In genomic region chr17:7307686-7308624, GRCh38 we compare ENCODE assay signal across 8 cellular contexts. TPM values are rescaled to one million over a fixed set of nuclear protein-coding genes. Genes with fewer than 3 reads are reported as not detected.
A peak's percentile ranks its signal among the peaks of the same experiment; 100 is the strongest.
DNase-seq lines count a peak whose midpoint lies in the region; ATAC-seq, FAIRE-seq and TF ChIP-seq lines count a peak whose summit lies in the region.

No MANE protein-coding gene starts in this region.

- H3K27ac ChIP-seq in BLaER1 treated with 17β-estradiol and CSF1 and Interleukin-3, amounts not matched to agents 10 nM and 100 nM: peak overlapping the region; percentile 93 to 99 (median 97)
- peak overlapping the region; percentile 96 to 98 for H3K27ac ChIP-seq in small intestine (ENCODE audit: low read depth in 1 of 2, low read length in 1 of 2)

- peak overlapping the region; percentile 90 to 98 (median 95) for H3K4me3 Mint-ChIP-seq in brain

- DNase-seq in T-helper 1 cell: peak; percentile 38 to 67 (median 53)
- DNase-seq in iPS-NIHi7 (ENCODE audit: extremely low spot score): peak; percentile 45
- peak; percentile 40 for DNase-seq in small intestine
- no peak for DNase-seq in NCI-H774 (lab: John Stamatoyannopoulos, UW)
- DNase-seq in MV-4-11 (lab: John Stamatoyannopoulos, UW): no peak

- H3K27me3 ChIP-seq in BLaER1 treated with 17β-estradiol and CSF1 and Interleukin-3, amounts not matched to agents 10 nM and 100 nM: no peaks in the 10 kb centered on the region
- no peaks in the 10 kb centered on the region for H3K27me3 ChIP-seq in small intestine (ENCODE audit: control insufficient read depth in 2 of 2, insufficient read depth in 2 of 2, low read length in 2 of 2)

- FAIRE-seq in small intestine (lab: Jason Lieb, UNC): no peak

- H3K4me2 ChIP-seq in BLaER1 treated with 17β-estradiol and CSF1 and Interleukin-3, amounts not matched to agents 10 nM and 100 nM: peak overlapping the region; percentile 81 to 99 (median 94)

- peak overlapping the region; percentile 94 to 100 (median 98) for H3K9ac ChIP-seq in BLaER1 treated with 17β-estradiol and CSF1 and Interleukin-3, amounts not matched to agents 10 nM and 100 nM

- H3K36me3 ChIP-seq in BLaER1 treated with 17β-estradiol and CSF1 and Interleukin-3, amounts not matched to agents 10 nM and 100 nM: peaks cover 37 to 45% (median 39%) of the 10 kb centered on the region in 11 experiments
- H3K36me3 ChIP-seq in small intestine (ENCODE audit: control insufficient read depth in 2 of 2, insufficient read depth in 2 of 2, low read length in 2 of 2): peaks cover 0 to 18% of the 10 kb centered on the region in 2 donors

- H3K9me3 Mint-ChIP-seq in brain: peaks cover 0 to 3% (median 0%) of the 10 kb centered on the region in 5 experiments

- peaks cover 40% of the 10 kb centered on the region for H3K36me3 Mint-ChIP-seq in brain

- H3K27me3 Mint-ChIP-seq in brain: peaks cover 8% of the 10 kb centered on the region

- H3K4me1 Mint-ChIP-seq in brain: peaks cover 38% of the 10 kb centered on the region

- H3K4me1 ChIP-seq in BLaER1 treated with 17β-estradiol and CSF1 and Interleukin-3, amounts not matched to agents 10 nM and 100 nM: peaks cover 40 to 51% (median 46%) of the 10 kb centered on the region in 10 experiments
- peaks cover 2 to 6% of the 10 kb centered on the region in 2 donors for H3K4me1 ChIP-seq in small intestine (ENCODE audit: control insufficient read depth in 2 of 2, insufficient read depth in 1 of 2, low read depth in 1 of 2, low read length in 1 of 2)

- H3K4me3 ChIP-seq in BLaER1 treated with 17β-estradiol and CSF1 and Interleukin-3, amounts not matched to agents 10 nM and 100 nM: peak overlapping the region; percentile 87 to 100 (median 93)
- peak overlapping the region; percentile 95 to 99 for H3K4me3 ChIP-seq in small intestine (ENCODE audit: low read depth in 1 of 2, low read length in 2 of 2)

- 0 to 1% (median 0%) methylated on average over 36 to 104 of the region's 104 CpGs for WGBS in small intestine, 3 donors

- H3K27ac Mint-ChIP-seq in brain: peak overlapping the region; percentile 97 to 100 (median 98)

- peaks cover 47 to 53% (median 49%) of the 10 kb centered on the region in 11 experiments for H4K20me1 ChIP-seq in BLaER1 treated with 17β-estradiol and CSF1 and Interleukin-3, amounts not matched to agents 10 nM and 100 nM

- H3K9me3 ChIP-seq in BLaER1 treated with 17β-estradiol and CSF1 and Interleukin-3, amounts not matched to agents 10 nM and 100 nM (replicated peaks in 1 of 11): no peaks in the 10 kb centered on the region; a peak in 1 of 22 replicates
- H3K9me3 ChIP-seq in small intestine (ENCODE audit: control insufficient read depth, low read depth): no peaks in the 10 kb centered on the region

- TF ChIP-seq CTCF in brain (conservative IDR thresholded peaks at IDR 0.05): no peak

- ATAC-seq in HG02588 (IDR thresholded peaks at IDR 0.05; ENCODE audit: unreplicated experiment): peak; percentile 4

RNA-seq across cellular contexts. Expression of gene EIF5A, which starts 0.5 kb away (rescaled TPM):
- polyA plus RNA-seq in brain (ENCODE audit: insufficient read depth, low read depth, low replicate concordance) (562 TPM), small intestine (100 to 1,000 TPM; 338 to 606 (median 342) TPM)

RNA-seq across cellular contexts. Expression of gene GPS2, which starts 7.2 kb away (rescaled TPM):
- polyA plus RNA-seq in brain (ENCODE audit: insufficient read depth, low read depth, low replicate concordance) (128 TPM), small intestine (100 to 1,000 TPM in 2 of 3 donors, 10 to 100 TPM in 1; 62.5 to 152 (median 110) TPM)

RNA-seq across cellular contexts. Expression of gene YBX2, which starts 13.5 kb away (rescaled TPM):
- polyA plus RNA-seq in brain (ENCODE audit: insufficient read depth, low read depth, low replicate concordance): 41.4 TPM
- 10 to 100 TPM in 2 of 3 donors, 1 to 10 TPM in 1; 4.9 to 49.6 (median 17.3) TPM for polyA plus RNA-seq in small intestine

RNA-seq across cellular contexts. Expression of gene NEURL4, which starts 21.2 kb away (rescaled TPM):
- polyA plus RNA-seq in brain (ENCODE audit: insufficient read depth, low read depth, low replicate concordance) (25.3 TPM), small intestine (10 to 100 TPM; 14.3 to 36.9 (median 22.1) TPM)

RNA-seq across cellular contexts. Expression of gene SLC2A4, which starts 26.4 kb away (rescaled TPM):
- polyA plus RNA-seq in brain (ENCODE audit: insufficient read depth, low read depth, low replicate concordance) (1.6 TPM), small intestine (1 to 10 TPM in 2 of 3 donors, under 1 TPM in 1; 0.45 to 5.0 (median 1.9) TPM)

Comparison
In these comparisons a context has a peak if more than half of its experiments do, and no peak if none do; other contexts are left out.
1. DNase-seq: peak in T-helper 1 cell (5 of 5), iPS-NIHi7 (single experiment) and small intestine (single experiment); none in NCI-H774 (single experiment) and MV-4-11 (single experiment).